Comparison of ENCODE assay signal across 9 cellular contexts in the genomic region with DNA sequence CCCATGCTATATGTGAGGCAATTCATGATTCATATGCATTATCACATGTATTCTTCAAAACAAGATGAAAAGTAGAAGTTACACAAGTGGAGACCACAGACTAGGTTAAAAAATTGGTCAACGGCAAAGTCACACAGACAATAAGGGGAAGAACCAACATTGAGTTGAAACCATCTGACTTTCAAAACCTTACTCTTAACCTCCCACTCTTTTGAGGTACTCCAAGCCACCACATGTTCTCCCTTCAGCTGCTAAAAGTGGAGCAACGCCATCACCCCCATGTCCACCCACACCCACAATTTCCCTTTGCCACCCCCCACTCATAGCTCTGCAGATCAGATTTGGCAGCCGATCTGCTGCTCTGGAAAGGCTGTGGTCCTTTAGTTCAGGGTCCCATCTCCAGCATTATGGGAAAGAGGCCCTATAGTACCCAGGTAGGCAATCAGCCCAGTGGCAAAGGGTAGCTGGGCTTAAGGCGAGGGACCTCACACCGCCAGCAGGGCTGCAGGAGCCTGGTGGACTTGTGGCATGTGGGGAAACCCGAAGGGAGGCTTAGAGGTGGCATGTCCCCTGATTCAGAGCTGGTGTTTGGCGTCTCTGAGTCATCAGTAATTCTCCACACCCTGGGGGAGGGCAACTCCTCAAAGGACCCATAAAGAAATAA. TPM values are rescaled to one million over a fixed set of nuclear protein-coding genes. Genes with fewer than 3 reads are reported as not detected.
DNase-seq lines count a peak whose midpoint lies in the region; ATAC-seq and TF ChIP-seq lines count a peak whose summit lies in the region.
"Had no signal": no experiment of that assay in that cellular context is flagged by ENCODE, and none has a peak within 500 bp of the region (broad histone marks: within the 10 kb centered on the region; RNA-seq: fewer than 3 reads in every experiment).

No MANE protein-coding gene starts in this region.

- CTCF ChIA-PET in activated CD8-positive, alpha-beta T cell treated with anti-CD3 and anti-CD28 coated beads, Interleukin-2, amount 10 ng/mL, durations not matched to agents 7 days and 5 days (lab: Charles Lee) = interaction anchor here (0.9 to 6.6 kb wide), 18 partner anchors 8 to 421 kb away, joined by 3 to 198 read pairs (median 8); partner anchors contain the start of gene CYBB

- H3K9me3 ChIP-seq in tibial nerve = no peaks in the 10 kb centered on the region

- H3K27ac Mint-ChIP-seq in activated CD8-positive, alpha-beta T cell treated with anti-CD3 and anti-CD28 coated beads, Interleukin-2, amount 10 ng/mL, durations not matched to agents 7 days and 5 days = peak overlapping the region; percentile 74
- peak overlapping the region; percentile 92 for H3K27ac Mint-ChIP-seq in stimulated activated naive CD8-positive, alpha-beta T cell treated with anti-CD3 and anti-CD28 coated beads, Interleukin-15, Interleukin-2, amounts not matched to agents 100 ng/mL and 50 ng/mL, for 24 hours

- H3K27ac ChIP-seq in tibial nerve = no peak overlapping the region

- WGBS in tibial nerve, 2 donors = 69 to 88% methylated on average over 6 to 7 of the region's 7 CpGs

- no peak for TF ChIP-seq POLR2A in tibial nerve (IDR thresholded peaks at IDR 0.05)

- no peaks in the 10 kb centered on the region for H3K36me3 ChIP-seq in tibial nerve

- peak; percentile 75 for ATAC-seq in GM19452 (IDR thresholded peaks at IDR 0.05; ENCODE audit: unreplicated experiment)
- ATAC-seq in HG03354 (IDR thresholded peaks at IDR 0.05; ENCODE audit: poor library complexity, severe bottlenecking, unreplicated experiment) = peak; percentile 80
- ATAC-seq in activated CD8-positive, alpha-beta T cell treated with anti-CD3 and anti-CD28 coated beads, Interleukin-2, amount 10 ng/mL, durations not matched to agents 7 days and 5 days = peak; percentile 35
- no peak for ATAC-seq in left lobe of liver

- H3K4me1 ChIP-seq in tibial nerve = no peaks in the 10 kb centered on the region

- peaks cover 0 to 5% of the 10 kb centered on the region in 2 donors for H3K27me3 ChIP-seq in tibial nerve

- H3K36me3 Mint-ChIP-seq in activated CD8-positive, alpha-beta T cell treated with anti-CD3 and anti-CD28 coated beads, Interleukin-2, amount 10 ng/mL, durations not matched to agents 7 days and 5 days (ENCODE audit: low read depth) = peaks cover under 1% of the 10 kb centered on the region
- H3K36me3 Mint-ChIP-seq in stimulated activated naive CD8-positive, alpha-beta T cell treated with anti-CD3 and anti-CD28 coated beads, Interleukin-15, Interleukin-2, amounts not matched to agents 100 ng/mL and 50 ng/mL, for 24 hours (ENCODE audit: low read depth) = no peaks in the 10 kb centered on the region

- H3K4me3 ChIP-seq in tibial nerve = no peak overlapping the region

- no peak for TF ChIP-seq CTCF in tibial nerve (IDR thresholded peaks at IDR 0.05)

- POLR2A ChIA-PET in activated CD8-positive, alpha-beta T cell treated with anti-CD3 and anti-CD28 coated beads, Interleukin-2, amount 10 ng/mL, durations not matched to agents 7 days and 5 days (lab: Charles Lee) = interaction anchor here (1.5 to 1.9 kb wide), 3 partner anchors 9 to 581 kb away, joined by 4 to 10 read pairs (median 4); partner anchors contain the start of gene RPGR

- H3K4me3 Mint-ChIP-seq in activated CD8-positive, alpha-beta T cell treated with anti-CD3 and anti-CD28 coated beads, Interleukin-2, amount 10 ng/mL, durations not matched to agents 7 days and 5 days = no peak overlapping the region
- H3K4me3 Mint-ChIP-seq in stimulated activated naive CD8-positive, alpha-beta T cell treated with anti-CD3 and anti-CD28 coated beads, Interleukin-15, Interleukin-2, amounts not matched to agents 100 ng/mL and 50 ng/mL, for 24 hours = no peak overlapping the region
- H3K4me3 Mint-ChIP-seq: neural crest cell had no signal

- TF ChIP-seq EP300 in tibial nerve (IDR thresholded peaks at IDR 0.05) = peak in 1 of 2 donors; percentile 20

- peaks cover 2% of the 10 kb centered on the region for H3K27me3 Mint-ChIP-seq in activated CD8-positive, alpha-beta T cell treated with anti-CD3 and anti-CD28 coated beads, Interleukin-2, amount 10 ng/mL, durations not matched to agents 7 days and 5 days (ENCODE audit: low read depth)
- H3K27me3 Mint-ChIP-seq in stimulated activated naive CD8-positive, alpha-beta T cell treated with anti-CD3 and anti-CD28 coated beads, Interleukin-15, Interleukin-2, amounts not matched to agents 100 ng/mL and 50 ng/mL, for 24 hours = no peaks in the 10 kb centered on the region

- DNase-seq in ELF-1 (ENCODE audit: low read depth, low spot score) (peak; percentile 6), left lobe of liver (ENCODE audit: low spot score) (no peak), tibial nerve (ENCODE audit: low spot score in 2 of 2) (no peak), mesenteric fat pad (ENCODE audit: low spot score) (no peak)
- no peak for DNase-seq in activated CD8-positive, alpha-beta T cell treated with anti-CD3 and anti-CD28 coated beads, Interleukin-2, amount 10 ng/mL, durations not matched to agents 7 days and 5 days

- H3K9me3 Mint-ChIP-seq in activated CD8-positive, alpha-beta T cell treated with anti-CD3 and anti-CD28 coated beads, Interleukin-2, amount 10 ng/mL, durations not matched to agents 7 days and 5 days (ENCODE audit: insufficient read depth) = no peaks in the 10 kb centered on the region
- H3K9me3 Mint-ChIP-seq in stimulated activated naive CD8-positive, alpha-beta T cell treated with anti-CD3 and anti-CD28 coated beads, Interleukin-15, Interleukin-2, amounts not matched to agents 100 ng/mL and 50 ng/mL, for 24 hours = no peaks in the 10 kb centered on the region

- peaks cover 18% of the 10 kb centered on the region for H3K4me1 Mint-ChIP-seq in activated CD8-positive, alpha-beta T cell treated with anti-CD3 and anti-CD28 coated beads, Interleukin-2, amount 10 ng/mL, durations not matched to agents 7 days and 5 days (ENCODE audit: low read depth)
- peaks cover 25% of the 10 kb centered on the region for H3K4me1 Mint-ChIP-seq in stimulated activated naive CD8-positive, alpha-beta T cell treated with anti-CD3 and anti-CD28 coated beads, Interleukin-15, Interleukin-2, amounts not matched to agents 100 ng/mL and 50 ng/mL, for 24 hours (ENCODE audit: low read depth)
- H3K4me1 Mint-ChIP-seq: neural crest cell had no signal

RNA-seq across cellular contexts. Expression of gene CYBB, which starts 33.5 kb away (rescaled TPM):
- total RNA-seq in activated CD8-positive, alpha-beta T cell treated with anti-CD3 and anti-CD28 coated beads, Interleukin-2, amount 10 ng/mL, durations not matched to agents 7 days and 5 days = not detected
- 6.8 TPM for total RNA-seq in left lobe of liver
- 10 to 100 TPM; 19.5 to 26.0 (median 21.8) TPM for total RNA-seq in tibial nerve
- 77.0 TPM for total RNA-seq in mesenteric fat pad
- total RNA-seq: neural crest cell had no signal
